14 cellular contexts compared by ENCODE assay signal in the genomic region with DNA sequence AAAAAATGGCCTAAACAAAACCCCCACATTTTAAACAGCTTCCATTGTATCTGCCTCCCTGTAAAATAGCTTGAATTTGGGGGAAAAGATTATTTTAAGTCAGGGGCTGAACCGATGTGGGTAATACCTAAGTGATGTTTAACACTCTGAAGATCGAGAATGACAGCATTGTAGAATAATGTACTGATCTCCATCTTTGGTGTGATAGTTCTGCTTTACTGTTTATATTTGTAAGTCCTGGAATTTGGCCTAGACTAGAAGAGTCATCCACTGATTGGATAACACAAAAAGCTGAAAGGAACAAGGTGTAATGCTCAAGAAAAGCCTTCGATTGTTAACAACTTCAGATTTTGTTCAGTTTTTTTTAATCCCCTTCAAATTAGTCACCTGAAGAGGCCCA. TPM values are rescaled to one million over a fixed set of nuclear protein-coding genes. Genes with fewer than 3 reads are reported as not detected.
DNase-seq lines count a peak whose midpoint lies in the region; ATAC-seq and TF ChIP-seq lines count a peak whose summit lies in the region.
"Had no signal": no experiment of that assay in that cellular context is flagged by ENCODE, and none has a peak within 500 bp of the region (broad histone marks: within the 10 kb centered on the region; RNA-seq: fewer than 3 reads in every experiment).

No MANE protein-coding gene starts in this region.

- ATAC-seq in WTC11: no peak
- ATAC-seq: HCT116, HepG2 had no signal

- intact Hi-C loops in Calu3 (cut with micrococcal nuclease; ENCODE audit: unreplicated experiment): loop anchor here (2.0 to 5.0 kb wide), 2 partner anchors 88 to 219 kb away; no protein-coding TSS in a partner anchor

- H3K4me3 Mint-ChIP-seq in Calu3 (ENCODE audit: low read depth, unreplicated experiment): no peak overlapping the region
- no peak overlapping the region for H3K4me3 Mint-ChIP-seq in WTC11
- H3K4me3 Mint-ChIP-seq: CD4-positive, CD25-positive, alpha-beta regulatory T cell had no signal

- CTCF ChIA-PET in Calu3 (lab: Charles Lee): interaction anchor here (0.6 kb wide), 1 partner anchor 1052 kb away, joined by 4 read pairs; no protein-coding TSS in a partner anchor
- CTCF ChIA-PET in WTC11 (lab: Charles Lee): interaction anchor here (1.1 kb wide), 1 partner anchor 19 kb away, joined by 3 read pairs; no protein-coding TSS in a partner anchor

- 0 out of 2 replicates have a peak overlapping the region, but pooled peaks have one; percentile 32 for H3K9ac ChIP-seq in HUES48 (ENCODE audit: low read depth, low read length)
- H3K9ac ChIP-seq: BLaER1 treated with 17β-estradiol and CSF1 and Interleukin-3, amounts not matched to agents 10 nM and 100 nM had no signal

- BruUV-seq in Calu3 (replicated peaks; lab: Mats Ljungman, UMichigan): no TSS peak

- no peaks in the 10 kb centered on the region for H3K9me3 ChIP-seq in HUES48 (ENCODE audit: control insufficient read depth, insufficient read depth, low read length)

- POLR2A ChIA-PET in WTC11 (lab: Charles Lee): interaction anchor here (0.5 to 0.6 kb wide), 2 partner anchors 30 to 225 kb away, joined by 3 read pairs; no protein-coding TSS in a partner anchor

- TF ChIP-seq CTCF in Calu3 (IDR thresholded peaks at IDR 0.05; ENCODE audit: unreplicated experiment): no peak
- no peak for TF ChIP-seq CTCF in WTC11 (IDR thresholded peaks at IDR 0.05)

- H3K4me3 ChIP-seq in HUES48 (ENCODE audit: low read depth, low read length): no peak overlapping the region
- H3K4me3 ChIP-seq: BLaER1 treated with 17β-estradiol and CSF1 and Interleukin-3, amounts not matched to agents 10 nM and 100 nM; GM12878 had no signal

- peaks cover 3% of the 10 kb centered on the region for H3K9me3 Mint-ChIP-seq in Calu3 (ENCODE audit: low read depth, unreplicated experiment)
- no peaks in the 10 kb centered on the region for H3K9me3 Mint-ChIP-seq in WTC11

- peaks cover 5% of the 10 kb centered on the region for H3K36me3 Mint-ChIP-seq in Calu3 (ENCODE audit: insufficient read depth, unreplicated experiment)
- no peaks in the 10 kb centered on the region for H3K36me3 Mint-ChIP-seq in WTC11
- H3K36me3 Mint-ChIP-seq: CD4-positive, CD25-positive, alpha-beta regulatory T cell had no signal

- H3K4me1 ChIP-seq in HUES48 (ENCODE audit: control insufficient read depth, insufficient read depth, low read length): peaks cover 23% of the 10 kb centered on the region
- H3K4me1 ChIP-seq: BLaER1 treated with 17β-estradiol and CSF1 and Interleukin-3, amounts not matched to agents 10 nM and 100 nM had no signal

- peaks cover 34% of the 10 kb centered on the region for H3K4me1 Mint-ChIP-seq in Calu3 (ENCODE audit: low read depth, unreplicated experiment)
- peaks cover 23% of the 10 kb centered on the region for H3K4me1 Mint-ChIP-seq in WTC11
- H3K4me1 Mint-ChIP-seq: CD4-positive, CD25-positive, alpha-beta regulatory T cell had no signal

- H3K27me3 Mint-ChIP-seq in Calu3 (ENCODE audit: unreplicated experiment) (no peaks in the 10 kb centered on the region), WTC11 (ENCODE audit: low read depth) (peaks cover 4% of the 10 kb centered on the region; the same call in 1 of the 2 replicates)

- no peaks in the 10 kb centered on the region for H3K27me3 ChIP-seq in HUES48 (ENCODE audit: control insufficient read depth, insufficient read depth, low read length)
- H3K27me3 ChIP-seq: BLaER1 treated with 17β-estradiol and CSF1 and Interleukin-3, amounts not matched to agents 10 nM and 100 nM had no signal

- H3K36me3 ChIP-seq in HUES48 (ENCODE audit: control insufficient read depth, insufficient read depth, low read length): no peaks in the 10 kb centered on the region
- H3K36me3 ChIP-seq: BLaER1 treated with 17β-estradiol and CSF1 and Interleukin-3, amounts not matched to agents 10 nM and 100 nM had no signal

- DNase-seq in Calu3 (no peak), WTC11 (ENCODE audit: low spot score) (no peak), iris pigment epithelial cell (ENCODE audit: low read depth) (peak; percentile 78), T-helper 9 cell (no peak), iPS-NIHi11 (ENCODE audit: low spot score) (no peak), amygdala (lab: John Stamatoyannopoulos, UW) (no peak)
- DNase-seq: CD4-positive, CD25-positive, alpha-beta regulatory T cell; DND-41 had no signal

- H3K27ac Mint-ChIP-seq in Calu3 (ENCODE audit: unreplicated experiment) (peak overlapping the region; percentile 83), WTC11 (0 out of 2 replicates have a peak overlapping the region, but pooled peaks have one; percentile 95)
- H3K27ac Mint-ChIP-seq: CD4-positive, CD25-positive, alpha-beta regulatory T cell had no signal

- H3K27ac ChIP-seq in HUES48 (ENCODE audit: low read depth, low read length): peak overlapping the region; percentile 54
- H3K27ac ChIP-seq: BLaER1 treated with 17β-estradiol and CSF1 and Interleukin-3, amounts not matched to agents 10 nM and 100 nM had no signal

TF ChIP-seq in WTC11, 78 proteins besides CTCF, POLR2A, EP300 and RAD21:
- TF ChIP-seq ZNF671 (CRISPR knock-in tag; IDR thresholded peaks at IDR 0.05) (no peak), TEAD1 (CRISPR knock-in tag; IDR thresholded peaks at IDR 0.05) (no peak), PRRX2 (CRISPR knock-in tag; IDR thresholded peaks at IDR 0.05) (no peak), KAT7 (CRISPR knock-in tag; IDR thresholded peaks at IDR 0.05; ENCODE audit: borderline replicate concordance) (no peak), IRF2 (CRISPR knock-in tag; IDR thresholded peaks at IDR 0.05; ENCODE audit: borderline replicate concordance, low read depth) (no peak)
- TF ChIP-seq, protein P1, sequence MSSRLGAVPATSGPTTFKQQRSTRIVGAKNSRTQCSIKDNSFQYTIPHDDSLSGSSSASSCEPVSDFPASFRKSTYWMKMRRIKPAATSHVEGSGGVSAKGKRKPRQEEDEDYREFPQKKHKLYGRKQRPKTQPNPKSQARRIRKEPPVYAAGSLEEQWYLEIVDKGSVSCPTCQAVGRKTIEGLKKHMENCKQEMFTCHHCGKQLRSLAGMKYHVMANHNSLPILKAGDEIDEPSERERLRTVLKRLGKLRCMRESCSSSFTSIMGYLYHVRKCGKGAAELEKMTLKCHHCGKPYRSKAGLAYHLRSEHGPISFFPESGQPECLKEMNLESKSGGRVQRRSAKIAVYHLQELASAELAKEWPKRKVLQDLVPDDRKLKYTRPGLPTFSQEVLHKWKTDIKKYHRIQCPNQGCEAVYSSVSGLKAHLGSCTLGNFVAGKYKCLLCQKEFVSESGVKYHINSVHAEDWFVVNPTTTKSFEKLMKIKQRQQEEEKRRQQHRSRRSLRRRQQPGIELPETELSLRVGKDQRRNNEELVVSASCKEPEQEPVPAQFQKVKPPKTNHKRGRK (CRISPR knock-in tag; IDR thresholded peaks at IDR 0.05; ENCODE audit: borderline replicate concordance): no peak
- TF ChIP-seq, protein P2, sequence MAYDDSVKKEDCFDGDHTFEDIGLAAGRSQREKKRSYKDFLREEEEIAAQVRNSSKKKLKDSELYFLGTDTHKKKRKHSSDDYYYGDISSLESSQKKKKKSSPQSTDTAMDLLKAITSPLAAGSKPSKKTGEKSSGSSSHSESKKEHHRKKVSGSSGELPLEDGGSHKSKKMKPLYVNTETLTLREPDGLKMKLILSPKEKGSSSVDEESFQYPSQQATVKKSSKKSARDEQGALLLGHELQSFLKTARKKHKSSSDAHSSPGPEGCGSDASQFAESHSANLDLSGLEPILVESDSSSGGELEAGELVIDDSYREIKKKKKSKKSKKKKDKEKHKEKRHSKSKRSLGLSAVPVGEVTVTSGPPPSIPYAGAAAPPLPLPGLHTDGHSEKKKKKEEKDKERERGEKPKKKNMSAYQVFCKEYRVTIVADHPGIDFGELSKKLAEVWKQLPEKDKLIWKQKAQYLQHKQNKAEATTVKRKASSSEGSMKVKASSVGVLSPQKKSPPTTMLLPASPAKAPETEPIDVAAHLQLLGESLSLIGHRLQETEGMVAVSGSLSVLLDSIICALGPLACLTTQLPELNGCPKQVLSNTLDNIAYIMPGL (CRISPR knock-in tag; IDR thresholded peaks at IDR 0.05): no peak
- TF ChIP-seq, protein P3, sequence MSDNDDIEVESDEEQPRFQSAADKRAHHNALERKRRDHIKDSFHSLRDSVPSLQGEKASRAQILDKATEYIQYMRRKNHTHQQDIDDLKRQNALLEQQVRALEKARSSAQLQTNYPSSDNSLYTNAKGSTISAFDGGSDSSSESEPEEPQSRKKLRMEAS (CRISPR knock-in tag; IDR thresholded peaks at IDR 0.05): no peak
- TF ChIP-seq, protein P4, sequence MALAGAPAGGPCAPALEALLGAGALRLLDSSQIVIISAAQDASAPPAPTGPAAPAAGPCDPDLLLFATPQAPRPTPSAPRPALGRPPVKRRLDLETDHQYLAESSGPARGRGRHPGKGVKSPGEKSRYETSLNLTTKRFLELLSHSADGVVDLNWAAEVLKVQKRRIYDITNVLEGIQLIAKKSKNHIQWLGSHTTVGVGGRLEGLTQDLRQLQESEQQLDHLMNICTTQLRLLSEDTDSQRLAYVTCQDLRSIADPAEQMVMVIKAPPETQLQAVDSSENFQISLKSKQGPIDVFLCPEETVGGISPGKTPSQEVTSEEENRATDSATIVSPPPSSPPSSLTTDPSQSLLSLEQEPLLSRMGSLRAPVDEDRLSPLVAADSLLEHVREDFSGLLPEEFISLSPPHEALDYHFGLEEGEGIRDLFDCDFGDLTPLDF (CRISPR knock-in tag; IDR thresholded peaks at IDR 0.05): no peak
TF ChIP-seq in WTC11: peak in this region for 0.

RNA-seq across cellular contexts. Expression of a gene that starts 53.8 kb away (rescaled TPM):
- total RNA-seq in Calu3 (2022): 16.0 and 25.5 TPM in 2 replicates
- total RNA-seq in WTC11 (2021): 0.23 to 0.92 TPM (median 0.55 TPM) in 3 replicates
- total RNA-seq: CD4-positive, CD25-positive, alpha-beta regulatory T cell; GM12878; H4 had no signal
